ENCODE assay signal across 8 cellular contexts in genomic region chr10:132185601-132186487, GRCh38. TPM values are rescaled to one million over a fixed set of nuclear protein-coding genes. Genes with fewer than 3 reads are reported as not detected.
DNase-seq lines count a peak whose midpoint lies in the region; ATAC-seq and TF ChIP-seq lines count a peak whose summit lies in the region.

No MANE protein-coding gene starts in this region.

- H3K4me3 ChIP-seq in AG04450 (ENCODE audit: low read depth, low read length): peak overlapping the region; percentile 37; the same call in 1 of the 2 replicates
- H3K4me3 ChIP-seq in skeletal muscle tissue (ENCODE audit: low read length in 3 of 3): peak overlapping the region in 2 of 3 donors; percentile 35 to 52

- H3K27ac ChIP-seq in AG04450 (ENCODE audit: low read depth, low read length) (no peak overlapping the region), skeletal muscle tissue (ENCODE audit: low read depth, low read length) (no peak overlapping the region)

- H3K4me1 Mint-ChIP-seq in activated naive CD4-positive, alpha-beta T cell treated with anti-CD3 and anti-CD28 coated beads for 36 hours (ENCODE audit: low read depth): peaks cover 11% of the 10 kb centered on the region

- TF ChIP-seq CTCF in AG04450 (IDR thresholded peaks at IDR 0.05; ENCODE audit: low read depth, low read length): no peak

- H3K4me1 ChIP-seq in skeletal muscle tissue (ENCODE audit: control insufficient read depth in 3 of 3, insufficient read depth in 3 of 3, low read length in 3 of 3): peaks cover 4 to 8% (median 8%) of the 10 kb centered on the region in 3 donors

- H3K9me3 ChIP-seq in AG04450 (ENCODE audit: control insufficient read depth, insufficient read depth, low read length) (peaks cover 4% of the 10 kb centered on the region; the same call in 1 of the 2 replicates), skeletal muscle tissue (ENCODE audit: control insufficient read depth in 3 of 3, low read length in 3 of 3) (no peaks in the 10 kb centered on the region)

- H3K36me3 ChIP-seq in skeletal muscle tissue (ENCODE audit: control insufficient read depth in 3 of 3, insufficient read depth in 3 of 3, low read length in 3 of 3): peaks cover 0 to 2% (median 0%) of the 10 kb centered on the region in 3 donors

- peaks cover 23% of the 10 kb centered on the region for H3K27me3 Mint-ChIP-seq in activated naive CD4-positive, alpha-beta T cell treated with anti-CD3 and anti-CD28 coated beads for 36 hours (ENCODE audit: low read depth)

- no peak overlapping the region for H3K9ac ChIP-seq in skeletal muscle tissue (ENCODE audit: low read depth in 1 of 3, low read length in 3 of 3)

- DNase-seq in AG04450 (ENCODE audit: low read depth, low spot score): no peak
- peak; percentile 39 for DNase-seq in NCI-H146 treated with DMSO at 0.1 percent for 48 hours (lab: John Stamatoyannopoulos, UW; ENCODE audit: unreplicated experiment)
- peak; percentile 63 for DNase-seq in activated naive CD4-positive, alpha-beta T cell treated with anti-CD3 and anti-CD28 coated beads for 36 hours
- peak; percentile 78 for DNase-seq in left ventricle myocardium superior
- no peak for DNase-seq in DMS79 treated with DMSO at 0.1 percent for 48 hours (lab: John Stamatoyannopoulos, UW)
- DNase-seq in NAMALWA (ENCODE audit: low spot score): no peak

- peak overlapping the region; percentile 4 for H3K4me3 Mint-ChIP-seq in activated naive CD4-positive, alpha-beta T cell treated with anti-CD3 and anti-CD28 coated beads for 36 hours

- H3K9me3 Mint-ChIP-seq in activated naive CD4-positive, alpha-beta T cell treated with anti-CD3 and anti-CD28 coated beads for 36 hours: no peaks in the 10 kb centered on the region

- intact Hi-C loops in activated naive CD4-positive, alpha-beta T cell treated with anti-CD3 and anti-CD28 coated beads for 36 hours (cut with micrococcal nuclease): loop anchor here (2.0 kb wide), 1 partner anchor 123 kb away; no protein-coding TSS in a partner anchor
- intact Hi-C loops in left ventricle myocardium superior (cut with micrococcal nuclease): no loop called here

- H3K27me3 ChIP-seq in AG04450 (ENCODE audit: control insufficient read depth, insufficient read depth, low read length) (peaks cover 29% of the 10 kb centered on the region), skeletal muscle tissue (ENCODE audit: control insufficient read depth in 3 of 3, insufficient read depth in 3 of 3, low read length in 3 of 3) (peaks cover 34 to 67% (median 54%) of the 10 kb centered on the region in 3 donors)

- CTCF ChIA-PET in AG04450 (lab: Charles Lee): no interaction called here
- CTCF ChIA-PET in activated naive CD4-positive, alpha-beta T cell treated with anti-CD3 and anti-CD28 coated beads for 36 hours (lab: Charles Lee): no interaction called here

- POLR2A ChIA-PET in AG04450 (lab: Yijun Ruan, JAX): no interaction called here

- H3K27ac Mint-ChIP-seq in activated naive CD4-positive, alpha-beta T cell treated with anti-CD3 and anti-CD28 coated beads for 36 hours: no peak overlapping the region

- no peaks in the 10 kb centered on the region for H3K36me3 Mint-ChIP-seq in activated naive CD4-positive, alpha-beta T cell treated with anti-CD3 and anti-CD28 coated beads for 36 hours (ENCODE audit: low read depth)

- ATAC-seq in left ventricle myocardium superior (peak; percentile 80), HG03045 (IDR thresholded peaks at IDR 0.05; ENCODE audit: unreplicated experiment) (no peak)

RNA-seq across cellular contexts. Expression of gene DPYSL4, which starts 0.9 kb away (rescaled TPM):
- polyA plus RNA-seq in AG04450 (2011; rRNA removed): 9.0 and 12.7 TPM in 2 replicates
- polyA minus RNA-seq in AG04450 (2011; rRNA and poly(A)+ RNA removed): 6.9 and 9.6 TPM in 2 replicates
- 10 to 100 TPM; 10.8 to 14.1 TPM for total RNA-seq in activated naive CD4-positive, alpha-beta T cell treated with anti-CD3 and anti-CD28 coated beads for 36 hours
- 45.2 TPM for total RNA-seq in left ventricle myocardium superior
- total RNA-seq in skeletal muscle tissue: 1.0 TPM

Comparison
In these comparisons a context has a peak if more than half of its experiments do, and no peak if none do; other contexts are left out.
1. DNase-seq: peak in NCI-H146 treated with DMSO at 0.1 percent for 48 hours (single experiment), activated naive CD4-positive, alpha-beta T cell treated with anti-CD3 and anti-CD28 coated beads for 36 hours (single experiment) and left ventricle myocardium superior (single experiment); none in AG04450 (single experiment), DMS79 treated with DMSO at 0.1 percent for 48 hours (single experiment) and NAMALWA (single experiment).